Comparison of ENCODE assay signal across 8 cellular contexts in genomic region chr11:64135711-64136110, GRCh38.
"Had no signal": no experiment of that assay in that cellular context is flagged by ENCODE, and none has a peak within 500 bp of the region (broad histone marks: within the 10 kb centered on the region; RNA-seq: fewer than 3 reads in every experiment).

No MANE protein-coding gene starts in this region.

- H3K27me3 Mint-ChIP-seq: IgD-negative memory B cell had no signal

- H3K4me3 Mint-ChIP-seq: IgD-negative memory B cell had no signal

- H3K27ac ChIP-seq: GM23248, HL-60 had no signal

- H2AFZ ChIP-seq: GM23248 had no signal

- H3K36me3 Mint-ChIP-seq: IgD-negative memory B cell had no signal

- H3K4me3 ChIP-seq: GM23248 had no signal

- H3K9ac ChIP-seq: GM23248 had no signal

- H3K27ac Mint-ChIP-seq: H9, IgD-negative memory B cell had no signal

- ATAC-seq: HepG2 had no signal

- H3K4me1 Mint-ChIP-seq: IgD-negative memory B cell had no signal

- H3K9me3 Mint-ChIP-seq: H9, IgD-negative memory B cell had no signal

- DNase-seq: GM23248, GOT3, H9, HCEC 1CT, KBM-7 had no signal
